ENCODE assay signal across 38 cellular contexts in genomic region chr12:29649722-29650121, GRCh38.
"Had no signal": no experiment of that assay in that cellular context is flagged by ENCODE, and none has a peak within 500 bp of the region (broad histone marks: within the 10 kb centered on the region; RNA-seq: fewer than 3 reads in every experiment).

No MANE protein-coding gene starts in this region.

- H3K9me3 Mint-ChIP-seq: activated naive CD4-positive, alpha-beta T cell treated with anti-CD3 and anti-CD28 coated beads for 36 hours; activated naive CD4-positive, alpha-beta T cell treated with anti-CD3 and anti-CD28 coated beads, Interleukin-2, amount 10 ng/mL, durations not matched to agents 7 days and 5 days; activated naive CD4-positive, alpha-beta T cell treated with anti-CD3 and anti-CD28 coated beads, Interleukin-2, amount 50 U/mL, for 24 hours; activated naive CD4-positive, alpha-beta T cell treated with anti-CD3 and anti-CD28 coated beads, Interleukin-2, amount 50 U/mL, for 72 hours; activated naive CD8-positive, alpha-beta T cell treated with anti-CD3 and anti-CD28 coated beads for 36 hours; activated naive CD8-positive, alpha-beta T cell treated with anti-CD3 and anti-CD28 coated beads, Interleukin-2, amount 10 ng/mL, durations not matched to agents 7 days and 5 days; activated naive CD8-positive, alpha-beta T cell treated with anti-CD3 and anti-CD28 coated beads, Interleukin-2, amount 50 U/mL, for 24 hours; activated T-cell treated with anti-CD3 and anti-CD28 coated beads, Interleukin-2, amount 50 U/mL, for 24 hours; activated T-cell treated with anti-CD3 and anti-CD28 coated beads, Interleukin-2, amount 50 U/mL, for 4 hours; activated T-cell treated with anti-CD3 and anti-CD28 coated beads, Interleukin-2, amount 50 U/mL, for 72 hours; activated T-helper 1 cell treated with anti-CD3 and anti-CD28 coated beads, Interleukin-12 subunit alpha, Interleukin-12 subunit beta, Interleukin-2, Interleukin-4 antibody, amounts not matched to agents 30 ng/mL and 10 ng/mL and 1 ng/mL, durations not matched to agents 14 hours and 24 hours and 36 hours; activated T-helper 17 cell treated with anti-CD3 and anti-CD28 coated beads, Interleukin-2, amount 50 U/mL, for 72 hours; activated T-helper 2 cell treated with anti-CD3 and anti-CD28 coated beads, Interferon-gamma antibody, Interleukin-2, Interleukin-4, amounts not matched to agents 10 μg/mL and 5 μg/mL and 100 μg/mL, durations not matched to agents 14 hours and 24 hours and 36 hours; central memory CD8-positive, alpha-beta T cell had no signal

- H3K4me3 Mint-ChIP-seq: activated naive CD4-positive, alpha-beta T cell treated with anti-CD3 and anti-CD28 coated beads for 36 hours; activated naive CD4-positive, alpha-beta T cell treated with anti-CD3 and anti-CD28 coated beads, Interleukin-2, amount 10 ng/mL, durations not matched to agents 7 days and 5 days; activated naive CD4-positive, alpha-beta T cell treated with anti-CD3 and anti-CD28 coated beads, Interleukin-2, amount 50 U/mL, for 24 hours; activated naive CD8-positive, alpha-beta T cell; activated naive CD8-positive, alpha-beta T cell treated with anti-CD3 and anti-CD28 coated beads for 36 hours; activated naive CD8-positive, alpha-beta T cell treated with anti-CD3 and anti-CD28 coated beads, Interleukin-2, amount 10 ng/mL, durations not matched to agents 7 days and 5 days; activated naive CD8-positive, alpha-beta T cell treated with anti-CD3 and anti-CD28 coated beads, Interleukin-2, amount 50 U/mL, for 24 hours; activated T-cell treated with anti-CD3 and anti-CD28 coated beads, Interleukin-2, amount 50 U/mL, for 24 hours; activated T-cell treated with anti-CD3 and anti-CD28 coated beads, Interleukin-2, amount 50 U/mL, for 4 hours; activated T-cell treated with anti-CD3 and anti-CD28 coated beads, Interleukin-2, amount 50 U/mL, for 72 hours; activated T-helper 1 cell treated with anti-CD3 and anti-CD28 coated beads, Interleukin-12 subunit alpha, Interleukin-12 subunit beta, Interleukin-2, Interleukin-4 antibody, amounts not matched to agents 30 ng/mL and 10 ng/mL and 1 ng/mL, durations not matched to agents 14 hours and 24 hours and 36 hours; activated T-helper 17 cell treated with anti-CD3 and anti-CD28 coated beads, Interleukin-2, amount 50 U/mL, for 72 hours; brain; central memory CD8-positive, alpha-beta T cell had no signal

- H3K27me3 ChIP-seq: adrenal gland, ascending aorta, body of pancreas, brain microvascular endothelial cell, breast epithelium, cardiac muscle cell had no signal

- H3K4me3 ChIP-seq: adrenal gland, ascending aorta, body of pancreas, breast epithelium, cardiac muscle cell had no signal

- H3K27ac Mint-ChIP-seq: activated naive CD4-positive, alpha-beta T cell treated with anti-CD3 and anti-CD28 coated beads for 36 hours; activated naive CD4-positive, alpha-beta T cell treated with anti-CD3 and anti-CD28 coated beads, Interleukin-2, amount 10 ng/mL, durations not matched to agents 7 days and 5 days; activated naive CD4-positive, alpha-beta T cell treated with anti-CD3 and anti-CD28 coated beads, Interleukin-2, amount 50 U/mL, for 24 hours; activated naive CD4-positive, alpha-beta T cell treated with anti-CD3 and anti-CD28 coated beads, Interleukin-2, amount 50 U/mL, for 72 hours; activated naive CD8-positive, alpha-beta T cell; activated naive CD8-positive, alpha-beta T cell treated with anti-CD3 and anti-CD28 coated beads for 36 hours; activated naive CD8-positive, alpha-beta T cell treated with anti-CD3 and anti-CD28 coated beads, Interleukin-2, amount 10 ng/mL, durations not matched to agents 7 days and 5 days; activated naive CD8-positive, alpha-beta T cell treated with anti-CD3 and anti-CD28 coated beads, Interleukin-2, amount 50 U/mL, for 24 hours; activated T-cell treated with anti-CD3 and anti-CD28 coated beads, Interleukin-2, amount 50 U/mL, for 24 hours; activated T-cell treated with anti-CD3 and anti-CD28 coated beads, Interleukin-2, amount 50 U/mL, for 72 hours; activated T-helper 1 cell treated with anti-CD3 and anti-CD28 coated beads, Interleukin-12 subunit alpha, Interleukin-12 subunit beta, Interleukin-2, Interleukin-4 antibody, amounts not matched to agents 30 ng/mL and 10 ng/mL and 1 ng/mL, durations not matched to agents 14 hours and 24 hours and 36 hours; activated T-helper 17 cell treated with anti-CD3 and anti-CD28 coated beads, Interleukin-2, amount 50 U/mL, for 72 hours; activated T-helper 2 cell treated with anti-CD3 and anti-CD28 coated beads, Interferon-gamma antibody, Interleukin-2, Interleukin-4, amounts not matched to agents 10 μg/mL and 5 μg/mL and 100 μg/mL, durations not matched to agents 14 hours and 24 hours and 36 hours; brain had no signal

- H3K36me3 ChIP-seq: adrenal gland, brain microvascular endothelial cell, breast epithelium had no signal

- H3K4me1 ChIP-seq: adrenal gland, ascending aorta, body of pancreas, breast epithelium had no signal

- DNase-seq: activated effector memory CD4-positive, alpha-beta T cell treated with anti-CD3 and anti-CD28 coated beads, Interleukin-2, amount 50 U/mL, for 16 hours; activated effector memory CD4-positive, alpha-beta T cell treated with Interleukin-2 at 50 U/mL for 16 hours; activated gamma-delta T cell; activated gamma-delta T cell treated with Interleukin-2 at 50 U/mL for 16 hours; activated naive CD4-positive, alpha-beta T cell; activated naive CD4-positive, alpha-beta T cell treated with anti-CD3 and anti-CD28 coated beads for 36 hours; activated naive CD4-positive, alpha-beta T cell treated with anti-CD3 and anti-CD28 coated beads, Interleukin-2, amount 10 ng/mL, durations not matched to agents 7 days and 5 days; activated naive CD4-positive, alpha-beta T cell treated with anti-CD3 and anti-CD28 coated beads, Interleukin-2, amount 50 U/mL, for 16 hours; activated naive CD4-positive, alpha-beta T cell treated with Interleukin-2 at 50 U/mL for 16 hours; activated naive CD8-positive, alpha-beta T cell treated with anti-CD3 and anti-CD28 coated beads for 36 hours; activated naive CD8-positive, alpha-beta T cell treated with anti-CD3 and anti-CD28 coated beads, Interleukin-2, amount 10 ng/mL, durations not matched to agents 7 days and 5 days; activated naive CD8-positive, alpha-beta T cell treated with anti-CD3 and anti-CD28 coated beads, Interleukin-2, amount 50 U/mL, for 24 hours; activated T-cell treated with anti-CD3 and anti-CD28 coated beads, Interleukin-2, amount 50 U/mL, for 1 hour; activated T-cell treated with anti-CD3 and anti-CD28 coated beads, Interleukin-2, amount 50 U/mL, for 24 hours; activated T-cell treated with anti-CD3 and anti-CD28 coated beads, Interleukin-2, amount 50 U/mL, for 4 hours; activated T-cell treated with anti-CD3 and anti-CD28 coated beads, Interleukin-2, amount 50 U/mL, for 48 hours; activated T-cell treated with anti-CD3 and anti-CD28 coated beads, Interleukin-2, amount 50 U/mL, for 72 hours; adrenal gland; amniotic stem cell; amygdala; anterior cingulate cortex; aorta; body of pancreas; brain microvascular endothelial cell; caudate nucleus; central memory CD4-positive, alpha-beta T cell; cerebellar nuclear complex had no signal

- H3K9me3 ChIP-seq: adrenal gland, ascending aorta, body of pancreas, breast epithelium had no signal

- H3K27me3 Mint-ChIP-seq: activated naive CD4-positive, alpha-beta T cell treated with anti-CD3 and anti-CD28 coated beads, Interleukin-2, amount 10 ng/mL, durations not matched to agents 7 days and 5 days; activated naive CD8-positive, alpha-beta T cell treated with anti-CD3 and anti-CD28 coated beads for 36 hours; activated naive CD8-positive, alpha-beta T cell treated with anti-CD3 and anti-CD28 coated beads, Interleukin-2, amount 50 U/mL, for 24 hours; brain; central memory CD8-positive, alpha-beta T cell had no signal

- H3K4me1 Mint-ChIP-seq: activated naive CD4-positive, alpha-beta T cell treated with anti-CD3 and anti-CD28 coated beads, Interleukin-2, amount 10 ng/mL, durations not matched to agents 7 days and 5 days; activated naive CD4-positive, alpha-beta T cell treated with anti-CD3 and anti-CD28 coated beads, Interleukin-2, amount 50 U/mL, for 24 hours; activated naive CD8-positive, alpha-beta T cell treated with anti-CD3 and anti-CD28 coated beads for 36 hours; activated naive CD8-positive, alpha-beta T cell treated with anti-CD3 and anti-CD28 coated beads, Interleukin-2, amount 10 ng/mL, durations not matched to agents 7 days and 5 days; activated naive CD8-positive, alpha-beta T cell treated with anti-CD3 and anti-CD28 coated beads, Interleukin-2, amount 50 U/mL, for 24 hours; activated T-helper 17 cell treated with anti-CD3 and anti-CD28 coated beads, Interleukin-2, amount 50 U/mL, for 72 hours; brain; central memory CD8-positive, alpha-beta T cell had no signal

- H3K36me3 Mint-ChIP-seq: activated naive CD4-positive, alpha-beta T cell treated with anti-CD3 and anti-CD28 coated beads, Interleukin-2, amount 10 ng/mL, durations not matched to agents 7 days and 5 days; activated naive CD4-positive, alpha-beta T cell treated with anti-CD3 and anti-CD28 coated beads, Interleukin-2, amount 50 U/mL, for 24 hours; activated naive CD4-positive, alpha-beta T cell treated with anti-CD3 and anti-CD28 coated beads, Interleukin-2, amount 50 U/mL, for 72 hours; activated naive CD8-positive, alpha-beta T cell; activated naive CD8-positive, alpha-beta T cell treated with anti-CD3 and anti-CD28 coated beads for 36 hours; activated naive CD8-positive, alpha-beta T cell treated with anti-CD3 and anti-CD28 coated beads, Interleukin-2, amount 10 ng/mL, durations not matched to agents 7 days and 5 days had no signal

- ATAC-seq: activated naive CD4-positive, alpha-beta T cell treated with anti-CD3 and anti-CD28 coated beads, Interleukin-2, amount 50 U/mL, for 72 hours; activated naive CD8-positive, alpha-beta T cell treated with anti-CD3 and anti-CD28 coated beads, Interleukin-2, amount 50 U/mL, for 24 hours; activated T-cell treated with anti-CD3 and anti-CD28 coated beads, Interleukin-2, amount 50 U/mL, for 4 hours; activated T-cell treated with anti-CD3 and anti-CD28 coated beads, Interleukin-2, amount 50 U/mL, for 72 hours; activated T-helper 17 cell treated with anti-CD3 and anti-CD28 coated beads, Interleukin-2, amount 50 U/mL, for 72 hours; body of pancreas had no signal

- H3K27ac ChIP-seq: adrenal gland, ascending aorta, body of pancreas, brain microvascular endothelial cell, breast epithelium, cardiac muscle cell had no signal
